Comparison of ENCODE assay signal across 20 cellular contexts in genomic region chr1:89898695-89899470, GRCh38.
DNase-seq lines count a peak whose midpoint lies in the region; ATAC-seq and TF ChIP-seq lines count a peak whose summit lies in the region.
"Had no signal": no experiment of that assay in that cellular context is flagged by ENCODE, and none has a peak within 500 bp of the region (broad histone marks: within the 10 kb centered on the region; RNA-seq: fewer than 3 reads in every experiment).

No MANE protein-coding gene starts in this region.

- peaks cover 23 to 45% (median 38%) of the 10 kb centered on the region in 3 donors for H3K4me1 Mint-ChIP-seq in CD8-positive, alpha-beta memory T cell

- peak overlapping the region in 3 of 8 donors; percentile 17 to 24 (median 21) for H3K27ac Mint-ChIP-seq in CD8-positive, alpha-beta memory T cell
- H3K27ac Mint-ChIP-seq: HFFc6 had no signal

- intact Hi-C loops in thyroid gland (cut with DNase I) = loop anchor here (10.0 kb wide), 1 partner anchor 54 kb away; no protein-coding TSS in a partner anchor
- intact Hi-C loops in colonic mucosa (cut with DNase I) = no loop called here

- H3K4me1 ChIP-seq in CD8-positive, alpha-beta memory T cell (ENCODE audit: insufficient read depth, low read length) = peaks cover 2% of the 10 kb centered on the region
- H3K4me1 ChIP-seq in Loucy (ENCODE audit: insufficient read depth, low read length, poor library complexity, severe bottlenecking) (peaks cover 68% of the 10 kb centered on the region), thyroid gland (peaks cover 30 to 35% of the 10 kb centered on the region in 2 donors), colonic mucosa (no peaks in the 10 kb centered on the region)

- POLR2A ChIA-PET in CD8-positive, alpha-beta memory T cell (lab: Charles Lee) = no interaction called here

- H3K79me2 ChIP-seq in Loucy (ENCODE audit: insufficient read depth, low read length) = peaks cover 86% of the 10 kb centered on the region

- H3K27me3 ChIP-seq in CD8-positive, alpha-beta memory T cell (ENCODE audit: insufficient read depth, low read length, poor library complexity, severe bottlenecking) = no peaks in the 10 kb centered on the region
- H3K27me3 ChIP-seq in Loucy (ENCODE audit: insufficient read depth, low read length, poor library complexity, severe bottlenecking) (no peaks in the 10 kb centered on the region), thyroid gland (no peaks in the 10 kb centered on the region), colonic mucosa (no peaks in the 10 kb centered on the region)

- WGBS in thyroid gland, 2 donors = 73 to 83% methylated on average over 5 to 7 of the region's 7 CpGs

- H3K27me3 Mint-ChIP-seq in CD8-positive, alpha-beta memory T cell = no peaks in the 10 kb centered on the region
- H3K27me3 Mint-ChIP-seq: CD4-positive, alpha-beta memory T cell had no signal

- ATAC-seq in left lobe of liver (peak; percentile 40), HG03342 (IDR thresholded peaks at IDR 0.05; ENCODE audit: unreplicated experiment) (no peak), GM18868 (IDR thresholded peaks at IDR 0.05; ENCODE audit: unreplicated experiment) (no peak)

- no peaks in the 10 kb centered on the region for H3K9me3 Mint-ChIP-seq in CD8-positive, alpha-beta memory T cell
- H3K9me3 Mint-ChIP-seq: CD4-positive, alpha-beta memory T cell; HFFc6 had no signal

- H4K20me1 ChIP-seq in Loucy (ENCODE audit: insufficient read depth, low read length, poor library complexity, severe bottlenecking) = peaks cover 25% of the 10 kb centered on the region

- no peaks in the 10 kb centered on the region for H3K9me3 ChIP-seq in CD8-positive, alpha-beta memory T cell (ENCODE audit: low read length)
- H3K9me3 ChIP-seq in Loucy (ENCODE audit: insufficient read depth, low read depth, low read length) = no peaks in the 10 kb centered on the region
- H3K9me3 ChIP-seq in thyroid gland = no peaks in the 10 kb centered on the region
- no peaks in the 10 kb centered on the region for H3K9me3 ChIP-seq in colonic mucosa

- H3K9me2 ChIP-seq in Loucy (replicated peaks; ENCODE audit: low read depth, low read length) = no peaks in the 10 kb centered on the region

- peaks cover 0 to 33% (median 8%) of the 10 kb centered on the region in 3 donors for H3K36me3 Mint-ChIP-seq in CD8-positive, alpha-beta memory T cell

- H3K4me2 ChIP-seq in Loucy (ENCODE audit: low read depth, low read length, poor library complexity, severe bottlenecking) = peak overlapping the region; percentile 1

- peaks cover 8% of the 10 kb centered on the region for H3F3A ChIP-seq in Loucy (ENCODE audit: low read depth)

- no peak overlapping the region for H2AFZ ChIP-seq in Loucy (ENCODE audit: low read length)

- peak overlapping the region; percentile 45 for H3K27ac ChIP-seq in CD8-positive, alpha-beta memory T cell (ENCODE audit: low read depth, low read length)
- peak overlapping the region; percentile 37 to 63 (median 43) for H3K27ac ChIP-seq in thyroid gland
- no peak overlapping the region for H3K27ac ChIP-seq in colonic mucosa
- H3K27ac ChIP-seq: RWPE1, SK-N-MC had no signal

- TF ChIP-seq POLR2A in thyroid gland (IDR thresholded peaks at IDR 0.05) = no peak

- CTCF ChIA-PET in CD8-positive, alpha-beta memory T cell (lab: Charles Lee) = interaction anchor here (0.7 kb wide), 1 partner anchor 15 kb away, joined by 3 read pairs; no protein-coding TSS in a partner anchor

- peaks cover 5% of the 10 kb centered on the region for H3K36me3 ChIP-seq in CD8-positive, alpha-beta memory T cell (ENCODE audit: insufficient read depth, low read length)
- H3K36me3 ChIP-seq in Loucy (ENCODE audit: insufficient read depth, low read length) (no peaks in the 10 kb centered on the region), thyroid gland (no peaks in the 10 kb centered on the region), colonic mucosa (no peaks in the 10 kb centered on the region)

- TF ChIP-seq CTCF in Loucy (conservative IDR thresholded peaks at IDR 0.05; ENCODE audit: low read length) (no peak), thyroid gland (IDR thresholded peaks at IDR 0.05) (no peak), colonic mucosa (IDR thresholded peaks at IDR 0.05) (no peak)

- DNase-seq in CD8-positive, alpha-beta memory T cell = no peak
- DNase-seq in left lobe of liver (ENCODE audit: low spot score) (no peak), thyroid gland (no peak), colonic mucosa (no peak)
- DNase-seq: CD4-positive, alpha-beta memory T cell; H7; HFFc6; NCI-H1092; NCI-H1436; NCI-H1930; NCI-H2227 treated with DMSO at 0.1 percent for 48 hours; NCI-H510A treated with DMSO at 0.1 percent for 48 hours; NCI-H748 treated with DMSO at 0.1 percent for 48 hours; SHP77 treated with DMSO at 0.1 percent for 48 hours; SW 1271 had no signal

- H3K9ac ChIP-seq in Loucy (ENCODE audit: low read depth, low read length, poor library complexity, severe bottlenecking) (no peak overlapping the region), colonic mucosa (ENCODE audit: low read depth in 2 of 2, low read length in 2 of 2) (no peak overlapping the region)

- no peak overlapping the region for H3K4me3 Mint-ChIP-seq in CD8-positive, alpha-beta memory T cell
- H3K4me3 Mint-ChIP-seq: CD4-positive, alpha-beta memory T cell; HFFc6 had no signal

- no peak overlapping the region for H3K4me3 ChIP-seq in CD8-positive, alpha-beta memory T cell (ENCODE audit: low read length)
- H3K4me3 ChIP-seq in Loucy (ENCODE audit: low read length, poor library complexity, severe bottlenecking) = no peak overlapping the region
- H3K4me3 ChIP-seq in thyroid gland (replicated peaks in 1 of 3) = no peak overlapping the region
- no peak overlapping the region for H3K4me3 ChIP-seq in colonic mucosa
- H3K4me3 ChIP-seq: SK-N-MC had no signal
